ENCODE assay signal across 10 cellular contexts in genomic region chr17:17010545-17011034, GRCh38. TPM values are rescaled to one million over a fixed set of nuclear protein-coding genes. Genes with fewer than 3 reads are reported as not detected.
A peak's percentile ranks its signal among the peaks of the same experiment; 100 is the strongest.
DNase-seq lines count a peak whose midpoint lies in the region; ATAC-seq, FAIRE-seq and TF ChIP-seq lines count a peak whose summit lies in the region.
"Not testable (repeated sequence)": the region's sequence is repeated elsewhere in the genome, so short reads cannot be mapped to it uniquely, and the experiment has no call there.
"Had no signal": no experiment of that assay in that cellular context is flagged by ENCODE, and none has a peak within 500 bp of the region (broad histone marks: within the 10 kb centered on the region; RNA-seq: fewer than 3 reads in every experiment).

No MANE protein-coding gene starts in this region.

- not testable (repeated sequence) for TF ChIP-seq CTCF in IMR-90 (conservative IDR thresholded peaks at IDR 0.05; ENCODE audit: low read depth, low read length); bronchial epithelial cell (IDR thresholded peaks at IDR 0.05; ENCODE audit: insufficient read depth, low read length, severe bottlenecking); heart right ventricle (IDR thresholded peaks at IDR 0.05); HepG2 (CRISPR knock-in tag; IDR thresholded peaks at IDR 0.05); osteocyte (IDR thresholded peaks at IDR 0.05); thoracic aorta (IDR thresholded peaks at IDR 0.05)

- not testable (repeated sequence) for H3K4me3 Mint-ChIP-seq in osteocyte (ENCODE audit: unreplicated experiment)

- not testable (repeated sequence) for H3K9me3 Mint-ChIP-seq in osteocyte (ENCODE audit: unreplicated experiment)

- not testable (repeated sequence) for H3K9me1 ChIP-seq in IMR-90 (ENCODE audit: insufficient read depth, low read length)

- not testable (repeated sequence) for H2AFZ ChIP-seq in ACC112 (ENCODE audit: low read length, unreplicated experiment); IMR-90 (replicated peaks; ENCODE audit: low read length, poor library complexity); HepG2 (ENCODE audit: low read length)

- not testable (repeated sequence) for H2BK5ac ChIP-seq in IMR-90 (ENCODE audit: low read depth, low read length, poor library complexity, severe bottlenecking)

- H3K4me1 Mint-ChIP-seq in osteocyte (ENCODE audit: unreplicated experiment): not testable (repeated sequence)

- peak overlapping the region; percentile 71 for H3K27ac ChIP-seq in ACC112 (ENCODE audit: low read depth, low read length)
- not testable (repeated sequence) for H3K27ac ChIP-seq in IMR-90 (ENCODE audit: insufficient read depth, low read length); heart right ventricle; HepG2 (ENCODE audit: extremely low read length, insufficient read depth, low read length); thoracic aorta

- H3K27me3 Mint-ChIP-seq in osteocyte (ENCODE audit: unreplicated experiment): not testable (repeated sequence)

- FAIRE-seq in bronchial epithelial cell (lab: Jason Lieb, UNC): peak; percentile 100
- FAIRE-seq in HepG2 (lab: Jason Lieb, UNC): not testable (repeated sequence)

- dilution Hi-C loops in IMR-90 (cut with HindIII; ENCODE audit: low sequenced_read_pairs, unreplicated experiment): not testable (repeated sequence)

- not testable (repeated sequence) for H3K9me3 ChIP-seq in IMR-90 (ENCODE audit: control insufficient read depth, insufficient read depth, low read length); heart right ventricle; HepG2 (ENCODE audit: low read length); thoracic aorta

- H3K27ac Mint-ChIP-seq in osteocyte (ENCODE audit: unreplicated experiment): peak overlapping the region; percentile 60

- not testable (repeated sequence) for H3K18ac ChIP-seq in IMR-90 (ENCODE audit: low read depth, low read length)

- not testable (repeated sequence) for TF ChIP-seq POLR2A in IMR-90 (IDR thresholded peaks at IDR 0.05; ENCODE audit: low read depth, low read length); HepG2 (IDR thresholded peaks at IDR 0.05; ENCODE audit: insufficient read depth in 1 of 2, low read depth in 2 of 2, low read length in 2 of 2)

- not testable (repeated sequence) for H3K79me2 ChIP-seq in ACC112 (ENCODE audit: control insufficient read depth, insufficient read depth, low read length, unreplicated experiment); HepG2 (ENCODE audit: insufficient read depth, low read length)

- H2BK20ac ChIP-seq in IMR-90 (ENCODE audit: low read depth, low read length): not testable (repeated sequence)

- ATAC-seq in IMR-90 (ENCODE audit: low read depth) (peak; percentile 86), heart right ventricle (peak; percentile 23 to 82 (median 64)), HepG2 (peak; percentile 51), thoracic aorta (ENCODE audit: insufficient number of reproducible peaks, low FRiP score, low read depth) (peak; percentile 78)
- ATAC-seq in activated CD4-positive, CD25-positive, alpha-beta regulatory T cell treated with anti-CD3 and anti-CD28 coated beads, Interleukin-2, amount 50 U/mL, for 24 hours: peak; percentile 24 to 53

- H3K4me2 ChIP-seq in IMR-90 (ENCODE audit: low read depth, low read length); HepG2 (ENCODE audit: low read depth, low read length): not testable (repeated sequence)

- in situ Hi-C loops in IMR-90 (cut with MboI; ENCODE audit: low sequenced_read_pairs): loop anchor here (25.0 kb wide), 1 partner anchor 627 kb away; no protein-coding TSS in a partner anchor
- in situ Hi-C loops in HepG2 (cut with HindIII; ENCODE audit: extremely low pct_ligation_motif_present, low pct_unique_long_range_greater_than_20kb): not testable (repeated sequence)

- H3K36me3 ChIP-seq in ACC112 (ENCODE audit: insufficient read depth, low read length); IMR-90 (ENCODE audit: control insufficient read depth, insufficient read depth, low read length); bronchial epithelial cell (ENCODE audit: control insufficient read depth, insufficient read depth, low read length); heart right ventricle; HepG2 (replicated peaks in 1 of 2; ENCODE audit: control insufficient read depth in 1 of 2, insufficient read depth in 2 of 2, low read length in 2 of 2); thoracic aorta: not testable (repeated sequence)

- H2AK9ac ChIP-seq in IMR-90 (replicated peaks; ENCODE audit: low read depth, low read length, poor library complexity): not testable (repeated sequence)

- not testable (repeated sequence) for BruUV-seq in IMR-90 (replicated peaks; lab: Mats Ljungman, UMichigan); HepG2 (replicated peaks; lab: Mats Ljungman, UMichigan)

- not testable (repeated sequence) for H3K23ac ChIP-seq in IMR-90 (ENCODE audit: low read depth, low read length)

- CTCF ChIA-PET in IMR-90 (lab: Yijun Ruan, JAX); HepG2 (lab: Yijun Ruan, JAX; ENCODE audit: low intra/inter-chr PET ratio, low total read pairs): not testable (repeated sequence)

- POLR2A ChIA-PET in IMR-90 (lab: Charles Lee; ENCODE audit: unreplicated experiment); HepG2 (lab: Yijun Ruan, JAX): not testable (repeated sequence)

- not testable (repeated sequence) for H2BK15ac ChIP-seq in IMR-90 (ENCODE audit: low read depth, low read length)

- not testable (repeated sequence) for H3K56ac ChIP-seq in IMR-90 (ENCODE audit: extremely low read depth, insufficient read depth, low read length)

- not testable (repeated sequence) for H2AK5ac ChIP-seq in IMR-90 (ENCODE audit: low read depth, low read length)

- H3K36me3 Mint-ChIP-seq in osteocyte (ENCODE audit: unreplicated experiment): not testable (repeated sequence)

- TF ChIP-seq EP300 in HepG2 (IDR thresholded peaks at IDR 0.05; ENCODE audit: low read depth in 2 of 2, low read length in 2 of 2); HepG2 (CRISPR knock-in tag; IDR thresholded peaks at IDR 0.05; ENCODE audit: borderline replicate concordance): not testable (repeated sequence)

- not testable (repeated sequence) for H2BK120ac ChIP-seq in IMR-90 (ENCODE audit: low read depth, low read length)

- no CpG with 5 or more reads among the region's 12 CpGs for WGBS in IMR-90 (ENCODE audit: extremely low coverage in 2 of 2, insufficient read length in 1 of 2), 2 experiments
- WGBS in heart right ventricle, 2 donors: 32 to 49% methylated on average over 5 of the region's 12 CpGs
- no CpG with 5 or more reads among the region's 12 CpGs for WGBS in HepG2 (ENCODE audit: low lambda C conversion rate)

- not testable (repeated sequence) for H4K8ac ChIP-seq in IMR-90 (ENCODE audit: low read depth in 2 of 2, low read length in 2 of 2)

- DNase-seq in IMR-90; bronchial epithelial cell (ENCODE audit: low read depth); heart right ventricle; HepG2 (ENCODE audit: low spot score); osteocyte (ENCODE audit: extremely low spot score, unreplicated experiment); thoracic aorta (ENCODE audit: low spot score): not testable (repeated sequence)

- H3K27me3 ChIP-seq in ACC112 (ENCODE audit: insufficient read depth, low read length); IMR-90 (ENCODE audit: control insufficient read depth, insufficient read depth, low read length); bronchial epithelial cell (ENCODE audit: control insufficient read depth, insufficient read depth, low read length); heart right ventricle; HepG2 (ENCODE audit: control insufficient read depth in 1 of 2, insufficient read depth in 2 of 2, low read length in 2 of 2); thoracic aorta (replicated peaks; ENCODE audit: insufficient read depth): not testable (repeated sequence)

- not testable (repeated sequence) for H3K4me3 ChIP-seq in ACC112 (ENCODE audit: low read depth, low read length); IMR-90 (ENCODE audit: insufficient read depth, low read depth, low read length); bronchial epithelial cell (ENCODE audit: low read depth, low read length); heart right ventricle; HepG2 (replicated peaks in 1 of 3; ENCODE audit: insufficient read depth in 1 of 3, low read depth in 2 of 3, low read length in 3 of 3); thoracic aorta

- H4K5ac ChIP-seq in IMR-90 (ENCODE audit: low read depth, low read length): not testable (repeated sequence)

- not testable (repeated sequence) for H4K91ac ChIP-seq in IMR-90 (ENCODE audit: insufficient read depth, low read depth, low read length)

- H3K14ac ChIP-seq in IMR-90 (replicated peaks; ENCODE audit: low read depth, low read length): not testable (repeated sequence)

- H3K9ac ChIP-seq in IMR-90 (ENCODE audit: low read depth, low read length); HepG2 (ENCODE audit: insufficient read depth, low read depth, low read length): not testable (repeated sequence)

- H3K79me1 ChIP-seq in IMR-90 (ENCODE audit: low read depth in 1 of 2, low read length in 2 of 2): not testable (repeated sequence)

- not testable (repeated sequence) for H3K4me1 ChIP-seq in ACC112 (ENCODE audit: control insufficient read depth, insufficient read depth, low read length, unreplicated experiment); IMR-90 (ENCODE audit: control insufficient read depth, insufficient read depth, low read length); heart right ventricle; HepG2 (ENCODE audit: insufficient read depth, low read length)
- peaks cover 5 to 14% of the 10 kb centered on the region in 2 donors for H3K4me1 ChIP-seq in thoracic aorta (ENCODE audit: control insufficient read depth in 1 of 2, low read depth in 2 of 2)

- not testable (repeated sequence) for TF ChIP-seq RAD21 in IMR-90 (IDR thresholded peaks at IDR 0.05; ENCODE audit: low read length); HepG2 (CRISPR knock-in tag; IDR thresholded peaks at IDR 0.05)

- H4K20me1 ChIP-seq in IMR-90 (ENCODE audit: insufficient read depth, low read length); HepG2 (ENCODE audit: insufficient read depth, low read length): not testable (repeated sequence)

- intact Hi-C loops in IMR-90 (cut with micrococcal nuclease); heart right ventricle (cut with DNase I); HepG2 (cut with micrococcal nuclease; ENCODE audit: unreplicated experiment): not testable (repeated sequence)

- not testable (repeated sequence) for H3K4ac ChIP-seq in IMR-90 (ENCODE audit: low read depth, low read length)

RNA-seq across cellular contexts. Expression of gene MPRIP, which starts 31.7 kb away (rescaled TPM):
- total RNA-seq in IMR-90 (2012; rRNA removed): 111 and 113 TPM in 2 replicates
- 147 and 149 TPM in 2 replicates for polyA plus RNA-seq in IMR-90 (2012; rRNA removed)
- 125 and 140 TPM in 2 replicates for polyA plus RNA-seq in IMR-90 (2012; cell fraction: cytosol; rRNA removed)
- polyA plus RNA-seq in IMR-90 (2012; cell fraction: nucleus; rRNA removed; ENCODE audit: low replicate concordance): 139 TPM in 2 replicates
- total RNA-seq in bronchial epithelial cell: 134 and 183 TPM in 2 replicates
- 100 to 1,000 TPM; 252 to 409 (median 329) TPM for total RNA-seq in heart right ventricle
- 100 to 1,000 TPM; 225 to 329 TPM for polyA plus RNA-seq in heart right ventricle
- 43.6 and 50.2 TPM in 2 replicates for total RNA-seq in HepG2 (2016; rRNA removed; fragmentation: Illumina TruSeq; extraction: Trizol)
- 15.5 and 22.4 TPM in 2 replicates for total RNA-seq in HepG2 (2016; cell fraction: cytosol; rRNA removed; fragmentation: Illumina TruSeq; extraction: Trizol; ENCODE audit: low read depth)
- 35.4 and 49.2 TPM in 2 replicates for total RNA-seq in HepG2 (2016; cell fraction: insoluble cytoplasmic fraction; rRNA removed; fragmentation: Illumina TruSeq; extraction: Trizol)
- total RNA-seq in HepG2 (2016; cell fraction: membrane; rRNA removed; fragmentation: Illumina TruSeq; extraction: Trizol): 44.2 and 45.8 TPM in 2 replicates
- total RNA-seq in HepG2 (2016; cell fraction: nucleus; rRNA removed; fragmentation: Illumina TruSeq; extraction: Trizol): 44.0 and 52.2 TPM in 2 replicates
- 42.9 and 52.4 TPM in 2 replicates for polyA plus RNA-seq in HepG2 (2011; rRNA removed)
- 27.7 and 33.6 TPM in 2 replicates for polyA plus RNA-seq in HepG2 (2011; cell fraction: cytosol; rRNA removed)
- polyA plus RNA-seq in HepG2 (2011; cell fraction: nucleus; rRNA removed): 64.4 and 73.7 TPM in 2 replicates
- polyA plus RNA-seq in HepG2 (2012): 45.3 and 47.7 TPM in 2 replicates
- 21.2 and 23.7 TPM in 2 replicates for polyA plus RNA-seq in HepG2 (2016; cell fraction: cytosol; fragmentation: Illumina TruSeq; extraction: Trizol; ENCODE audit: low read depth)
- 54.0 and 64.3 TPM in 2 replicates for polyA plus RNA-seq in HepG2 (2016; cell fraction: insoluble cytoplasmic fraction; fragmentation: Illumina TruSeq; extraction: Trizol; ENCODE audit: low read depth)
- polyA plus RNA-seq in HepG2 (2016; cell fraction: membrane; fragmentation: Illumina TruSeq; extraction: Trizol; ENCODE audit: low read depth): 40.8 and 46.7 TPM in 2 replicates
- 98.9 and 100 TPM in 2 replicates for polyA plus RNA-seq in HepG2 (2016; cell fraction: nucleus; fragmentation: Illumina TruSeq; extraction: Trizol; ENCODE audit: insufficient read depth, low read depth)
- polyA minus RNA-seq in HepG2 (2011; rRNA and poly(A)+ RNA removed; ENCODE audit: low replicate concordance): 85.4 and 275 TPM in 2 replicates
- 31.4 and 37.0 TPM in 2 replicates for polyA minus RNA-seq in HepG2 (2011; cell fraction: cytosol; rRNA and poly(A)+ RNA removed)
- 58.5 and 70.9 TPM in 2 replicates for polyA minus RNA-seq in HepG2 (2011; cell fraction: nucleus; rRNA and poly(A)+ RNA removed)
- 206 and 209 TPM in 2 replicates for total RNA-seq in osteocyte
- 100 to 1,000 TPM; 235 to 252 TPM for total RNA-seq in thoracic aorta

RNA-seq across cellular contexts. Expression of gene TNFRSF13B, which starts 38.7 kb away (rescaled TPM):
- total RNA-seq in IMR-90 (2012; rRNA removed) (not detected in 2 replicates), bronchial epithelial cell (not detected in 2 replicates), heart right ventricle (not detected), HepG2 (2016; rRNA removed; fragmentation: Illumina TruSeq; extraction: Trizol) (not detected in 2 replicates), osteocyte (not detected in 2 replicates), thoracic aorta (not detected)
- polyA plus RNA-seq in IMR-90 (2012; rRNA removed) (not detected in 2 replicates), heart right ventricle (not detected), HepG2 (2011; rRNA removed) (not detected in 2 replicates)
- not detected in 2 replicates for polyA plus RNA-seq in IMR-90 (2012; cell fraction: cytosol; rRNA removed)
- polyA plus RNA-seq in IMR-90 (2012; cell fraction: nucleus; rRNA removed; ENCODE audit: low replicate concordance): not detected in 2 replicates
- not detected in 2 replicates for total RNA-seq in HepG2 (2016; cell fraction: cytosol; rRNA removed; fragmentation: Illumina TruSeq; extraction: Trizol; ENCODE audit: low read depth)
- not detected in 2 replicates for total RNA-seq in HepG2 (2016; cell fraction: insoluble cytoplasmic fraction; rRNA removed; fragmentation: Illumina TruSeq; extraction: Trizol)
- not detected in 2 replicates for total RNA-seq in HepG2 (2016; cell fraction: membrane; rRNA removed; fragmentation: Illumina TruSeq; extraction: Trizol)
- not detected in 2 replicates for total RNA-seq in HepG2 (2016; cell fraction: nucleus; rRNA removed; fragmentation: Illumina TruSeq; extraction: Trizol)
- not detected in 2 replicates for polyA plus RNA-seq in HepG2 (2011; cell fraction: cytosol; rRNA removed)
- not detected in 2 replicates for polyA plus RNA-seq in HepG2 (2011; cell fraction: nucleus; rRNA removed)
- not detected in 2 replicates for polyA plus RNA-seq in HepG2 (2012)
- polyA plus RNA-seq in HepG2 (2016; cell fraction: cytosol; fragmentation: Illumina TruSeq; extraction: Trizol; ENCODE audit: low read depth): not detected in 2 replicates
- not detected in 2 replicates for polyA plus RNA-seq in HepG2 (2016; cell fraction: insoluble cytoplasmic fraction; fragmentation: Illumina TruSeq; extraction: Trizol; ENCODE audit: low read depth)
- not detected in 2 replicates for polyA plus RNA-seq in HepG2 (2016; cell fraction: membrane; fragmentation: Illumina TruSeq; extraction: Trizol; ENCODE audit: low read depth)
- not detected in 2 replicates for polyA plus RNA-seq in HepG2 (2016; cell fraction: nucleus; fragmentation: Illumina TruSeq; extraction: Trizol; ENCODE audit: insufficient read depth, low read depth)
- polyA minus RNA-seq in HepG2 (2011; rRNA and poly(A)+ RNA removed; ENCODE audit: low replicate concordance): 0.09 TPM in 1 of 2 replicates, not detected in the other
- polyA minus RNA-seq in HepG2 (2011; cell fraction: cytosol; rRNA and poly(A)+ RNA removed): not detected in 2 replicates
- not detected in 2 replicates for polyA minus RNA-seq in HepG2 (2011; cell fraction: nucleus; rRNA and poly(A)+ RNA removed)
- total RNA-seq: H1, M059J had no signal
- polyA plus RNA-seq: H1 had no signal
